Comparison of ENCODE assay signal across 1 cellular context in genomic region chr11:118888398-118888797, GRCh38.
TF ChIP-seq lines count a peak whose summit lies in the region.

No MANE protein-coding gene starts in this region.

TF ChIP-seq in HepG2, 621 proteins besides CTCF, POLR2A, EP300 and RAD21:
- TF ChIP-seq ZNF136 (CRISPR knock-in tag; IDR thresholded peaks at IDR 0.05; ENCODE audit: low read depth): no peak
- TF ChIP-seq CREB1 (IDR thresholded peaks at IDR 0.05): peak; percentile 79
- TF ChIP-seq CREB1 (CRISPR knock-in tag; IDR thresholded peaks at IDR 0.05): no peak
- no peak for TF ChIP-seq ATF7 (IDR thresholded peaks at IDR 0.05)
- TF ChIP-seq ATF7 (CRISPR knock-in tag; IDR thresholded peaks at IDR 0.05): no peak
- TF ChIP-seq SMARCC2 (IDR thresholded peaks at IDR 0.05): no peak
- no peak for TF ChIP-seq ZNF773 (CRISPR knock-in tag; IDR thresholded peaks at IDR 0.05; ENCODE audit: borderline replicate concordance)
- TF ChIP-seq HMGXB4 (CRISPR knock-in tag; IDR thresholded peaks at IDR 0.05; ENCODE audit: borderline replicate concordance in 1 of 2, low read depth in 1 of 2): no peak
- TF ChIP-seq FOSL2 (CRISPR knock-in tag; IDR thresholded peaks at IDR 0.05): peak; percentile 24; the same call in 1 of the 2 replicates
TF ChIP-seq in HepG2: peak in this region for 2.
